ENCODE assay signal across 1 cellular context in genomic region chr17:17351901-17352781, GRCh38.
TF ChIP-seq lines count a peak whose summit lies in the region.

No MANE protein-coding gene starts in this region.

TF ChIP-seq in HepG2, 621 proteins besides CTCF, POLR2A, EP300 and RAD21 (continued from another document and continues in another):
- TF ChIP-seq ZEB1 (IDR thresholded peaks at IDR 0.05; ENCODE audit: insufficient replicate concordance, low read depth) (no peak), CERS6 (CRISPR knock-in tag; IDR thresholded peaks at IDR 0.05) (no peak), FOXM1 (CRISPR knock-in tag; IDR thresholded peaks at IDR 0.05) (no peak), YEATS2 (CRISPR knock-in tag; IDR thresholded peaks at IDR 0.05; ENCODE audit: borderline replicate concordance) (0 out of 2 replicates have a peak, but pooled peaks have one; percentile 28), SRSF1 (optimal IDR thresholded peaks at IDR 0.05; ENCODE audit: low read depth, low read length) (no peak), RERE (CRISPR knock-in tag; IDR thresholded peaks at IDR 0.05; ENCODE audit: low read depth) (no peak), HNF4A (CRISPR knock-in tag; IDR thresholded peaks at IDR 0.05) (no peak), HNF4G (IDR thresholded peaks at IDR 0.05; ENCODE audit: borderline replicate concordance, low read depth, low read length) (no peak), HNF4G (CRISPR knock-in tag; IDR thresholded peaks at IDR 0.05; ENCODE audit: borderline replicate concordance, low read depth) (no peak), KDM5A (IDR thresholded peaks at IDR 0.05; ENCODE audit: borderline replicate concordance, low read length) (no peak), TEAD3 (CRISPR knock-in tag; optimal IDR thresholded peaks at IDR 0.05; ENCODE audit: borderline replicate concordance) (peak; percentile 28), SNRNP70 (IDR thresholded peaks at IDR 0.05; ENCODE audit: low read depth, low read length) (no peak), ZNF850 (CRISPR knock-in tag; conservative IDR thresholded peaks at IDR 0.05) (no peak), CC2D1A (CRISPR knock-in tag; IDR thresholded peaks at IDR 0.05) (no peak), DZIP1 (CRISPR knock-in tag; IDR thresholded peaks at IDR 0.05) (no peak), ZNF264 (CRISPR knock-in tag; IDR thresholded peaks at IDR 0.05) (no peak), FOXA3 (CRISPR knock-in tag; IDR thresholded peaks at IDR 0.05) (peak; percentile 54), NFKBIZ (CRISPR knock-in tag; IDR thresholded peaks at IDR 0.05) (no peak), PLRG1 (conservative IDR thresholded peaks at IDR 0.05) (no peak), ATF7 (IDR thresholded peaks at IDR 0.05) (no peak), ATF7 (CRISPR knock-in tag; IDR thresholded peaks at IDR 0.05) (no peak), SP2 (CRISPR knock-in tag; IDR thresholded peaks at IDR 0.05) (no peak), SRSF4 (IDR thresholded peaks at IDR 0.05; ENCODE audit: low read depth, low read length, poor library complexity, severe bottlenecking) (no peak), GATA4 (IDR thresholded peaks at IDR 0.05; ENCODE audit: borderline replicate concordance, low read depth) (no peak), E2F5 (CRISPR knock-in tag; conservative IDR thresholded peaks at IDR 0.05) (no peak), ARNTL (CRISPR knock-in tag; IDR thresholded peaks at IDR 0.05) (no peak), MATR3 (CRISPR knock-in tag; IDR thresholded peaks at IDR 0.05) (no peak), IKZF5 (CRISPR knock-in tag; IDR thresholded peaks at IDR 0.05) (peak; percentile 56; the same call in 1 of the 2 replicates), IKZF4 (CRISPR knock-in tag; IDR thresholded peaks at IDR 0.05; ENCODE audit: borderline replicate concordance, low read depth, not compliant biosample characterization) (no peak), ZNF441 (CRISPR knock-in tag; IDR thresholded peaks at IDR 0.05; ENCODE audit: borderline replicate concordance) (no peak), TBX3 (IDR thresholded peaks at IDR 0.05; ENCODE audit: borderline replicate concordance) (no peak), NFE2 (CRISPR knock-in tag; IDR thresholded peaks at IDR 0.05) (no peak), IRX3 (CRISPR knock-in tag; IDR thresholded peaks at IDR 0.05; ENCODE audit: borderline replicate concordance, low read depth) (no peak), ZNF331 (CRISPR knock-in tag; IDR thresholded peaks at IDR 0.05) (0 out of 2 replicates have a peak, but pooled peaks have one; percentile 24), ZNF136 (CRISPR knock-in tag; IDR thresholded peaks at IDR 0.05; ENCODE audit: low read depth) (no peak), KLF11 (CRISPR knock-in tag; IDR thresholded peaks at IDR 0.05) (no peak)
- TF ChIP-seq, protein P1, sequence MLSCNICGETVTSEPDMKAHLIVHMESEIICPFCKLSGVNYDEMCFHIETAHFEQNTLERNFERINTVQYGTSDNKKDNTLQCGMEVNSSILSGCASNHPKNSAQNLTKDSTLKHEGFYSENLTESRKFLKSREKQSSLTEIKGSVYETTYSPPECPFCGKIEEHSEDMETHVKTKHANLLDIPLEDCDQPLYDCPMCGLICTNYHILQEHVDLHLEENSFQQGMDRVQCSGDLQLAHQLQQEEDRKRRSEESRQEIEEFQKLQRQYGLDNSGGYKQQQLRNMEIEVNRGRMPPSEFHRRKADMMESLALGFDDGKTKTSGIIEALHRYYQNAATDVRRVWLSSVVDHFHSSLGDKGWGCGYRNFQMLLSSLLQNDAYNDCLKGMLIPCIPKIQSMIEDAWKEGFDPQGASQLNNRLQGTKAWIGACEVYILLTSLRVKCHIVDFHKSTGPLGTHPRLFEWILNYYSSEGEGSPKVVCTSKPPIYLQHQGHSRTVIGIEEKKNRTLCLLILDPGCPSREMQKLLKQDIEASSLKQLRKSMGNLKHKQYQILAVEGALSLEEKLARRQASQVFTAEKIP (CRISPR knock-in tag; IDR thresholded peaks at IDR 0.05; ENCODE audit: borderline replicate concordance): no peak
- TF ChIP-seq, protein P2, sequence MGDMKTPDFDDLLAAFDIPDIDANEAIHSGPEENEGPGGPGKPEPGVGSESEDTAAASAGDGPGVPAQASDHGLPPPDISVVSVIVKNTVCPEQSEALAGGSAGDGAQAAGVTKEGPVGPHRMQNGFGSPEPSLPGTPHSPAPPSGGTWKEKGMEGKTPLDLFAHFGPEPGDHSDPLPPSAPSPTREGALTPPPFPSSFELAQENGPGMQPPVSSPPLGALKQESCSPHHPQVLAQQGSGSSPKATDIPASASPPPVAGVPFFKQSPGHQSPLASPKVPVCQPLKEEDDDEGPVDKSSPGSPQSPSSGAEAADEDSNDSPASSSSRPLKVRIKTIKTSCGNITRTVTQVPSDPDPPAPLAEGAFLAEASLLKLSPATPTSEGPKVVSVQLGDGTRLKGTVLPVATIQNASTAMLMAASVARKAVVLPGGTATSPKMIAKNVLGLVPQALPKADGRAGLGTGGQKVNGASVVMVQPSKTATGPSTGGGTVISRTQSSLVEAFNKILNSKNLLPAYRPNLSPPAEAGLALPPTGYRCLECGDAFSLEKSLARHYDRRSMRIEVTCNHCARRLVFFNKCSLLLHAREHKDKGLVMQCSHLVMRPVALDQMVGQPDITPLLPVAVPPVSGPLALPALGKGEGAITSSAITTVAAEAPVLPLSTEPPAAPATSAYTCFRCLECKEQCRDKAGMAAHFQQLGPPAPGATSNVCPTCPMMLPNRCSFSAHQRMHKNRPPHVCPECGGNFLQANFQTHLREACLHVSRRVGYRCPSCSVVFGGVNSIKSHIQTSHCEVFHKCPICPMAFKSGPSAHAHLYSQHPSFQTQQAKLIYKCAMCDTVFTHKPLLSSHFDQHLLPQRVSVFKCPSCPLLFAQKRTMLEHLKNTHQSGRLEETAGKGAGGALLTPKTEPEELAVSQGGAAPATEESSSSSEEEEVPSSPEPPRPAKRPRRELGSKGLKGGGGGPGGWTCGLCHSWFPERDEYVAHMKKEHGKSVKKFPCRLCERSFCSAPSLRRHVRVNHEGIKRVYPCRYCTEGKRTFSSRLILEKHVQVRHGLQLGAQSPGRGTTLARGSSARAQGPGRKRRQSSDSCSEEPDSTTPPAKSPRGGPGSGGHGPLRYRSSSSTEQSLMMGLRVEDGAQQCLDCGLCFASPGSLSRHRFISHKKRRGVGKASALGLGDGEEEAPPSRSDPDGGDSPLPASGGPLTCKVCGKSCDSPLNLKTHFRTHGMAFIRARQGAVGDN (CRISPR knock-in tag; IDR thresholded peaks at IDR 0.05): peak; percentile 91
- TF ChIP-seq, protein P3, sequence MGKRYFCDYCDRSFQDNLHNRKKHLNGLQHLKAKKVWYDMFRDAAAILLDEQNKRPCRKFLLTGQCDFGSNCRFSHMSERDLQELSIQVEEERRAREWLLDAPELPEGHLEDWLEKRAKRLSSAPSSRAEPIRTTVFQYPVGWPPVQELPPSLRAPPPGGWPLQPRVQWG (CRISPR knock-in tag; IDR thresholded peaks at IDR 0.05; ENCODE audit: borderline replicate concordance, low read depth): no peak
- TF ChIP-seq, protein P4, sequence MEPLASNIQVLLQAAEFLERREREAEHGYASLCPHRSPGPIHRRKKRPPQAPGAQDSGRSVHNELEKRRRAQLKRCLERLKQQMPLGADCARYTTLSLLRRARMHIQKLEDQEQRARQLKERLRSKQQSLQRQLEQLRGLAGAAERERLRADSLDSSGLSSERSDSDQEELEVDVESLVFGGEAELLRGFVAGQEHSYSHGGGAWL (CRISPR knock-in tag; IDR thresholded peaks at IDR 0.05): no peak
- TF ChIP-seq, protein P5, sequence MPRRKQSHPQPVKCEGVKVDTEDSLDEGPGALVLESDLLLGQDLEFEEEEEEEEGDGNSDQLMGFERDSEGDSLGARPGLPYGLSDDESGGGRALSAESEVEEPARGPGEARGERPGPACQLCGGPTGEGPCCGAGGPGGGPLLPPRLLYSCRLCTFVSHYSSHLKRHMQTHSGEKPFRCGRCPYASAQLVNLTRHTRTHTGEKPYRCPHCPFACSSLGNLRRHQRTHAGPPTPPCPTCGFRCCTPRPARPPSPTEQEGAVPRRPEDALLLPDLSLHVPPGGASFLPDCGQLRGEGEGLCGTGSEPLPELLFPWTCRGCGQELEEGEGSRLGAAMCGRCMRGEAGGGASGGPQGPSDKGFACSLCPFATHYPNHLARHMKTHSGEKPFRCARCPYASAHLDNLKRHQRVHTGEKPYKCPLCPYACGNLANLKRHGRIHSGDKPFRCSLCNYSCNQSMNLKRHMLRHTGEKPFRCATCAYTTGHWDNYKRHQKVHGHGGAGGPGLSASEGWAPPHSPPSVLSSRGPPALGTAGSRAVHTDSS (CRISPR knock-in tag; conservative IDR thresholded peaks at IDR 0.05): no peak
